ENCODE assay signal across 15 cellular contexts in genomic region chr3:108329508-108329907, GRCh38. TPM values are rescaled to one million over a fixed set of nuclear protein-coding genes. Genes with fewer than 3 reads are reported as not detected.
"Had no signal": no experiment of that assay in that cellular context is flagged by ENCODE, and none has a peak within 500 bp of the region (broad histone marks: within the 10 kb centered on the region; RNA-seq: fewer than 3 reads in every experiment).

No MANE protein-coding gene starts in this region.

- H3K4me1 Mint-ChIP-seq: endodermal cell, neural progenitor cell had no signal

- H3K4me3 Mint-ChIP-seq: endodermal cell, neural progenitor cell had no signal

- H3K36me3 Mint-ChIP-seq: neural progenitor cell had no signal

- H3K9me3 Mint-ChIP-seq: endodermal cell, neural progenitor cell had no signal

- H3K27ac Mint-ChIP-seq: endodermal cell, neural progenitor cell had no signal

- DNase-seq: activated CD4-positive, CD25-positive, alpha-beta regulatory T cell; activated CD8-positive, alpha-beta memory T cell treated with anti-CD3 and anti-CD28 coated beads for 24 hours; activated naive CD4-positive, alpha-beta T cell; cerebellar nuclear complex; dermis blood vessel endothelial cell; endodermal cell; erythroblast; hypothalamus; kidney glomerular epithelial cell; Right ventricle myocardium superior; SK-N-SH; small intestine; substantia nigra; transverse colon had no signal

RNA-seq across cellular contexts. Expression of gene HHLA2, which starts 33.2 kb away (rescaled TPM):
- total RNA-seq: endodermal cell, Right ventricle myocardium superior had no signal
